In genomic region chr17:45914036-45914717, GRCh38 we compare ENCODE assay signal across 2 cellular contexts.
A peak's percentile ranks its signal among the peaks of the same experiment; 100 is the strongest.
TF ChIP-seq lines count a peak whose summit lies in the region.

No MANE protein-coding gene starts in this region.

TF ChIP-seq in K562, 482 proteins besides CTCF, POLR2A, EP300 and RAD21 (continued from another document):
- no peak for TF ChIP-seq CEBPZ (IDR thresholded peaks at IDR 0.05; ENCODE audit: borderline replicate concordance, low read depth, low read length)
- TF ChIP-seq MYC (IDR thresholded peaks at IDR 0.05; ENCODE audit: low read depth, low read length), result no peak
- TF ChIP-seq MYC (CRISPR knock-in tag; IDR thresholded peaks at IDR 0.05; ENCODE audit: borderline replicate concordance, low read depth), result no peak
- no peak for TF ChIP-seq U2AF1 (optimal IDR thresholded peaks at IDR 0.05; ENCODE audit: low read depth, low read length)
- no peak for TF ChIP-seq ZNF778 (CRISPR knock-in tag; IDR thresholded peaks at IDR 0.05)
- peak; percentile 26; the same call in 1 of the 2 replicates for TF ChIP-seq NFE2 (IDR thresholded peaks at IDR 0.05; ENCODE audit: low read depth)
- TF ChIP-seq C11orf30 (IDR thresholded peaks at IDR 0.05; ENCODE audit: low read depth), result peak; percentile 18; the same call in 1 of the 2 replicates
- TF ChIP-seq SMAD1 (IDR thresholded peaks at IDR 0.05; ENCODE audit: low read depth, low read length, partially characterized antibody), result no peak
- 0 out of 2 replicates have a peak, but pooled peaks have one; percentile 10 for TF ChIP-seq MAFG (tag; conservative IDR thresholded peaks at IDR 0.05)

TF ChIP-seq in HepG2, 621 proteins besides CTCF, POLR2A, EP300 and RAD21 (continued from another document):
- TF ChIP-seq AHDC1 (CRISPR knock-in tag; IDR thresholded peaks at IDR 0.05; ENCODE audit: borderline replicate concordance) (no peak), ZNF777 (CRISPR knock-in tag; IDR thresholded peaks at IDR 0.05) (no peak)
TF ChIP-seq in HepG2: peak in this region for 4.
